Comparison of ENCODE assay signal across 9 cellular contexts in the genomic region with DNA sequence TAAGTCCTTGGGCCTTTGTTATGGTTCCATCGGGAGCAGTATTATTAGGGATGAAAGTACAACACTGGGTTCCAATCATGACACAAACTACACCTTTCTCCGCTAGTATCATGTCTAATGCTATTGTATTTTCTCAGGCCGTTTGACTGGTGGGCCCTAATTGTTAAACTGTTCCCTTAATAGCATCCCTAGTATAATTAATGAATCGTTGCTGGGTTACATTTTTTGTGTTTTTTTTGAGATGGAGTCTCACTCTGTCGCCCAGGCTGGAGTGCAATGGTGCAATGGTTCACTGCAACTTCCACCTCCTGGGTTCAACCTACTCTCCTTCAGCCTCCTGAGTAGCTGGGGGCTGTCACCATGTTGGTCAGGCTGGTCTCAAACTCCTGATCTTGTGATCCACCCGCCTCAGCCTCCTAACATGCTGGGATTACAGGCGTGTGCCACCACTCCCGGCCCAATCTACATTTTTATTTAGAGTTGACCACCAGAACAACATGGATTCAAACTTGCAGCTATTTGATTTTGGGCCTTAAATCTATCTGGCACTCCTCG. TPM values are rescaled to one million over a fixed set of nuclear protein-coding genes. Genes with fewer than 3 reads are reported as not detected.
DNase-seq lines count a peak whose midpoint lies in the region; ATAC-seq, FAIRE-seq and TF ChIP-seq lines count a peak whose summit lies in the region.
"Had no signal": no experiment of that assay in that cellular context is flagged by ENCODE, and none has a peak within 500 bp of the region (broad histone marks: within the 10 kb centered on the region; RNA-seq: fewer than 3 reads in every experiment).

No MANE protein-coding gene starts in this region.

- no peak for TF ChIP-seq CTCF in HepG2 (CRISPR knock-in tag; IDR thresholded peaks at IDR 0.05)
- no peak for TF ChIP-seq CTCF in right lobe of liver (IDR thresholded peaks at IDR 0.05)
- no peak for TF ChIP-seq CTCF in upper lobe of right lung (IDR thresholded peaks at IDR 0.05)

- peak overlapping the region; percentile 93 to 100 for H3K4me3 Mint-ChIP-seq in activated T-cell treated with anti-CD3 and anti-CD28 coated beads, Interleukin-2, amount 50 U/mL, for 72 hours

- ATAC-seq in HepG2 (no peak), right lobe of liver (no peak), upper lobe of right lung (no peak), HG03039 (IDR thresholded peaks at IDR 0.05; ENCODE audit: unreplicated experiment) (no peak)
- no peak for ATAC-seq in activated T-cell treated with anti-CD3 and anti-CD28 coated beads, Interleukin-2, amount 50 U/mL, for 72 hours (replicated peaks in 1 of 2)

- POLR2A ChIA-PET in HepG2 (lab: Yijun Ruan, JAX) = interaction anchor here (0.9 to 6.0 kb wide), 5 partner anchors 9 to 634 kb away, joined by 3 to 46 read pairs (median 4); no protein-coding TSS in a partner anchor

- H4K20me1 ChIP-seq in HepG2 (ENCODE audit: insufficient read depth, low read length) = peaks cover 84% of the 10 kb centered on the region

- H3K9me3 Mint-ChIP-seq in activated T-cell treated with anti-CD3 and anti-CD28 coated beads, Interleukin-2, amount 50 U/mL, for 72 hours = peaks cover 5 to 17% of the 10 kb centered on the region in 2 donors

- peak overlapping the region; percentile 91 for H3K27ac ChIP-seq in HepG2 (ENCODE audit: extremely low read length, insufficient read depth, low read length)
- H3K27ac ChIP-seq in right lobe of liver = no peak overlapping the region
- no peak overlapping the region for H3K27ac ChIP-seq in upper lobe of right lung

- TF ChIP-seq POLR2A in HepG2 (IDR thresholded peaks at IDR 0.05; ENCODE audit: insufficient read depth in 1 of 2, low read depth in 2 of 2, low read length in 2 of 2) (no peak), right lobe of liver (IDR thresholded peaks at IDR 0.05) (no peak)

- BruUV-seq in HepG2 (replicated peaks; lab: Mats Ljungman, UMichigan) = no TSS peak

- H3K36me3 Mint-ChIP-seq in activated T-cell treated with anti-CD3 and anti-CD28 coated beads, Interleukin-2, amount 50 U/mL, for 72 hours (ENCODE audit: insufficient read depth in 2 of 2) = peaks cover 71 to 91% of the 10 kb centered on the region in 2 donors

- H3K27me3 Mint-ChIP-seq in activated T-cell treated with anti-CD3 and anti-CD28 coated beads, Interleukin-2, amount 50 U/mL, for 72 hours (ENCODE audit: low read depth) = no peaks in the 10 kb centered on the region

- peak overlapping the region; percentile 91 to 98 (median 93) for H3K4me3 ChIP-seq in HepG2 (replicated peaks in 1 of 3; ENCODE audit: insufficient read depth in 1 of 3, low read depth in 2 of 3, low read length in 3 of 3)
- H3K4me3 ChIP-seq in right lobe of liver = no peak overlapping the region
- H3K4me3 ChIP-seq in iPS-15b (ENCODE audit: low read depth, low read length) = peak overlapping the region; percentile 91
- H3K4me3 ChIP-seq in upper lobe of right lung = peak overlapping the region; percentile 6

- peaks cover 74% of the 10 kb centered on the region for H3K4me1 ChIP-seq in HepG2 (ENCODE audit: insufficient read depth, low read length)
- H3K4me1 ChIP-seq in right lobe of liver = peaks cover 0 to 26% (median 7%) of the 10 kb centered on the region in 4 donors
- H3K4me1 ChIP-seq in iPS-15b (ENCODE audit: control insufficient read depth, insufficient read depth, low read length) = peaks cover 14% of the 10 kb centered on the region
- H3K4me1 ChIP-seq in upper lobe of right lung = peaks cover 37% of the 10 kb centered on the region

- DNase-seq in HepG2 (ENCODE audit: low spot score) = no peak
- DNase-seq in right lobe of liver = no peak
- no peak for DNase-seq in activated T-cell treated with anti-CD3 and anti-CD28 coated beads, Interleukin-2, amount 50 U/mL, for 72 hours
- DNase-seq in upper lobe of right lung = no peak
- no peak for DNase-seq in NOMO-1 (lab: John Stamatoyannopoulos, UW; ENCODE audit: unreplicated experiment in 2 of 2)
- DNase-seq in T1000 (lab: John Stamatoyannopoulos, UW) = no peak
- DNase-seq: stimulated activated CD4-positive, alpha-beta T cell treated with anti-CD3 and anti-CD28 coated beads, Interleukin-2, amount 100 ng/mL, for 48 hours had no signal

- H3K36me3 ChIP-seq in HepG2 (replicated peaks in 1 of 2; ENCODE audit: control insufficient read depth in 1 of 2, insufficient read depth in 2 of 2, low read length in 2 of 2) = peaks cover 47 to 73% of the 10 kb centered on the region in 2 experiments
- peaks cover 17 to 67% (median 62%) of the 10 kb centered on the region in 4 donors for H3K36me3 ChIP-seq in right lobe of liver
- peaks cover 77% of the 10 kb centered on the region for H3K36me3 ChIP-seq in iPS-15b (ENCODE audit: control insufficient read depth, insufficient read depth, low read length)
- H3K36me3 ChIP-seq in upper lobe of right lung = peaks cover 79% of the 10 kb centered on the region

- peaks cover 80% of the 10 kb centered on the region for H3K4me1 Mint-ChIP-seq in activated T-cell treated with anti-CD3 and anti-CD28 coated beads, Interleukin-2, amount 50 U/mL, for 72 hours (ENCODE audit: low read depth)

- TF ChIP-seq EP300 in HepG2 (IDR thresholded peaks at IDR 0.05; ENCODE audit: low read depth in 2 of 2, low read length in 2 of 2) (no peak), HepG2 (CRISPR knock-in tag; IDR thresholded peaks at IDR 0.05; ENCODE audit: borderline replicate concordance) (no peak)

- intact Hi-C loops in HepG2 (cut with micrococcal nuclease; ENCODE audit: unreplicated experiment) = no loop called here
- intact Hi-C loops in right lobe of liver (cut with DNase I) = no loop called here
- intact Hi-C loops in upper lobe of right lung (cut with DNase I) = no loop called here

- H3K27me3 ChIP-seq in HepG2 (ENCODE audit: control insufficient read depth in 1 of 2, insufficient read depth in 2 of 2, low read length in 2 of 2) = peaks cover 0 to 4% of the 10 kb centered on the region in 2 experiments; a peak in 1 of 5 replicates
- H3K27me3 ChIP-seq in right lobe of liver = no peaks in the 10 kb centered on the region
- no peaks in the 10 kb centered on the region for H3K27me3 ChIP-seq in iPS-15b (ENCODE audit: control insufficient read depth, insufficient read depth, low read length)
- H3K27me3 ChIP-seq in upper lobe of right lung = no peaks in the 10 kb centered on the region

- TF ChIP-seq RAD21 in HepG2 (CRISPR knock-in tag; IDR thresholded peaks at IDR 0.05) = no peak

- WGBS in HepG2 (ENCODE audit: low lambda C conversion rate) = 47% methylated on average over 9 of the region's 9 CpGs
- WGBS in right lobe of liver (ENCODE audit: insufficient coverage, low coverage, low lambda C conversion rate, missing lambda C conversion rate) = 76% methylated on average over 9 of the region's 9 CpGs

- CTCF ChIA-PET in HepG2 (lab: Yijun Ruan, JAX; ENCODE audit: low intra/inter-chr PET ratio, low total read pairs) = no interaction called here

- peak overlapping the region; percentile 84 for H3K27ac Mint-ChIP-seq in activated T-cell treated with anti-CD3 and anti-CD28 coated beads, Interleukin-2, amount 50 U/mL, for 72 hours

- H2AFZ ChIP-seq in HepG2 (ENCODE audit: low read length) = no peak overlapping the region

- H3K4me2 ChIP-seq in HepG2 (ENCODE audit: low read depth, low read length) = peak overlapping the region; percentile 96

- peaks cover 91% of the 10 kb centered on the region for H3K79me2 ChIP-seq in HepG2 (ENCODE audit: insufficient read depth, low read length)

- no peaks in the 10 kb centered on the region for H3K9me3 ChIP-seq in HepG2 (ENCODE audit: low read length)
- peaks cover 0 to 13% (median 0%) of the 10 kb centered on the region in 4 donors for H3K9me3 ChIP-seq in right lobe of liver
- H3K9me3 ChIP-seq in iPS-15b (ENCODE audit: control insufficient read depth, insufficient read depth, low read length) = no peaks in the 10 kb centered on the region
- H3K9me3 ChIP-seq in upper lobe of right lung = peaks cover 23% of the 10 kb centered on the region

- in situ Hi-C loops in HepG2 (cut with HindIII; ENCODE audit: extremely low pct_ligation_motif_present, low pct_unique_long_range_greater_than_20kb) = no loop called here

- H3K9ac ChIP-seq in HepG2 (ENCODE audit: insufficient read depth, low read depth, low read length) (peak overlapping the region; percentile 99), iPS-15b (ENCODE audit: low read depth, low read length) (peak overlapping the region; percentile 100)

- FAIRE-seq in HepG2 (lab: Jason Lieb, UNC) = no peak

RNA-seq across cellular contexts. Expression of gene ZNFX1, which starts 4.1 kb away (rescaled TPM):
- total RNA-seq in HepG2 (2016; rRNA removed; fragmentation: Illumina TruSeq; extraction: Trizol) = 11.1 and 15.9 TPM in 2 replicates
- 6.3 and 6.5 TPM in 2 replicates for total RNA-seq in HepG2 (2016; cell fraction: cytosol; rRNA removed; fragmentation: Illumina TruSeq; extraction: Trizol; ENCODE audit: low read depth)
- total RNA-seq in HepG2 (2016; cell fraction: insoluble cytoplasmic fraction; rRNA removed; fragmentation: Illumina TruSeq; extraction: Trizol) = 11.0 and 12.7 TPM in 2 replicates
- 9.7 and 10.8 TPM in 2 replicates for total RNA-seq in HepG2 (2016; cell fraction: membrane; rRNA removed; fragmentation: Illumina TruSeq; extraction: Trizol)
- 14.7 and 16.0 TPM in 2 replicates for total RNA-seq in HepG2 (2016; cell fraction: nucleus; rRNA removed; fragmentation: Illumina TruSeq; extraction: Trizol)
- 2.9 and 3.5 TPM in 2 replicates for polyA plus RNA-seq in HepG2 (2011; rRNA removed)
- 2.2 and 3.5 TPM in 2 replicates for polyA plus RNA-seq in HepG2 (2011; cell fraction: cytosol; rRNA removed)
- 4.5 and 5.9 TPM in 2 replicates for polyA plus RNA-seq in HepG2 (2011; cell fraction: nucleus; rRNA removed)
- 5.3 and 8.2 TPM in 2 replicates for polyA plus RNA-seq in HepG2 (2012)
- 1.1 and 1.4 TPM in 2 replicates for polyA plus RNA-seq in HepG2 (2016; cell fraction: cytosol; fragmentation: Illumina TruSeq; extraction: Trizol; ENCODE audit: low read depth)
- polyA plus RNA-seq in HepG2 (2016; cell fraction: insoluble cytoplasmic fraction; fragmentation: Illumina TruSeq; extraction: Trizol; ENCODE audit: low read depth) = 5.1 and 6.1 TPM in 2 replicates
- polyA plus RNA-seq in HepG2 (2016; cell fraction: membrane; fragmentation: Illumina TruSeq; extraction: Trizol; ENCODE audit: low read depth) = 2.2 TPM in 2 replicates
- 16.4 and 18.7 TPM in 2 replicates for polyA plus RNA-seq in HepG2 (2016; cell fraction: nucleus; fragmentation: Illumina TruSeq; extraction: Trizol; ENCODE audit: insufficient read depth, low read depth)
- polyA minus RNA-seq in HepG2 (2011; rRNA and poly(A)+ RNA removed; ENCODE audit: low replicate concordance) = 10.7 and 26.2 TPM in 2 replicates
- polyA minus RNA-seq in HepG2 (2011; cell fraction: cytosol; rRNA and poly(A)+ RNA removed) = 5.7 and 8.7 TPM in 2 replicates
- 17.6 and 27.1 TPM in 2 replicates for polyA minus RNA-seq in HepG2 (2011; cell fraction: nucleus; rRNA and poly(A)+ RNA removed)
- total RNA-seq in right lobe of liver = 10 to 100 TPM in 5 of 6 experiments, 1 to 10 TPM in 1; 9.3 to 17.5 (median 13.9) TPM
- total RNA-seq in activated T-cell treated with anti-CD3 and anti-CD28 coated beads, Interleukin-2, amount 50 U/mL, for 72 hours = 10 to 100 TPM; 37.8 to 48.8 TPM
- 54.4 TPM for total RNA-seq in upper lobe of right lung

Comparison
In these comparisons a context has a peak if more than half of its experiments do, and no peak if none do; other contexts are left out.
1. H3K4me3 ChIP-seq: peak in HepG2 (3 of 3), iPS-15b (single experiment) and upper lobe of right lung (single experiment); none in right lobe of liver (0 of 3).